ENCODE assay signal across 26 cellular contexts in genomic region chr6:168817558-168818159, GRCh38.
"Had no signal": no experiment of that assay in that cellular context is flagged by ENCODE, and none has a peak within 500 bp of the region (broad histone marks: within the 10 kb centered on the region; RNA-seq: fewer than 3 reads in every experiment).

No MANE protein-coding gene starts in this region.

- H3K27ac ChIP-seq: coronary artery, dorsolateral prefrontal cortex, epithelial cell of prostate, esophagus squamous epithelium, gastroesophageal sphincter, heart left ventricle, hepatocyte, left lung, lower lobe of right lung had no signal

- ATAC-seq: esophagus mucosa, gastroesophageal sphincter, heart left ventricle, left cardiac atrium, left lung, left ventricle myocardium superior, lower lobe of right lung, mucosa of descending colon had no signal

- H3K36me3 ChIP-seq: esophagus squamous epithelium, gastroesophageal sphincter, heart left ventricle, left lung, lower lobe of right lung had no signal

- H3K79me2 ChIP-seq: hepatocyte had no signal

- H3K4me3 Mint-ChIP-seq: immature natural killer cell, mesothelial cell of epicardium, naive B cell had no signal

- H3K4me1 Mint-ChIP-seq: immature natural killer cell, mesothelial cell of epicardium, naive B cell had no signal

- H3K4me1 ChIP-seq: esophagus squamous epithelium, gastroesophageal sphincter, heart left ventricle, left lung, lower lobe of right lung had no signal

- H3K36me3 Mint-ChIP-seq: naive B cell had no signal

- H3K27me3 Mint-ChIP-seq: naive B cell had no signal

- DNase-seq: dermis blood vessel endothelial cell; dorsolateral prefrontal cortex; effector CD4-positive, alpha-beta T cell; effector memory CD4-positive, alpha-beta T cell; erythroblast; esophagus squamous epithelium; foreskin fibroblast; foreskin melanocyte; heart left ventricle; hypothalamus; immature natural killer cell; islet precursor cell; left cardiac atrium; left ventricle myocardium superior; lower lobe of right lung; mesenchymal stem cell; mucosa of descending colon; naive B cell had no signal

- H3K27ac Mint-ChIP-seq: immature natural killer cell, mesothelial cell of epicardium, naive B cell had no signal

- FAIRE-seq: colon had no signal

- H3K4me3 ChIP-seq: coronary artery, dorsolateral prefrontal cortex, esophagus squamous epithelium, gastroesophageal sphincter, heart left ventricle, hepatocyte, left lung, lower lobe of right lung, mucosa of descending colon had no signal

- H3K9me3 ChIP-seq: lower lobe of right lung, mucosa of descending colon had no signal

- H3K4me2 ChIP-seq: hepatocyte had no signal

- H3K27me3 ChIP-seq: gastroesophageal sphincter, heart left ventricle, hepatocyte, left lung had no signal

- H2AFZ ChIP-seq: hepatocyte had no signal
